ENCODE assay signal across 18 cellular contexts in the genomic region with DNA sequence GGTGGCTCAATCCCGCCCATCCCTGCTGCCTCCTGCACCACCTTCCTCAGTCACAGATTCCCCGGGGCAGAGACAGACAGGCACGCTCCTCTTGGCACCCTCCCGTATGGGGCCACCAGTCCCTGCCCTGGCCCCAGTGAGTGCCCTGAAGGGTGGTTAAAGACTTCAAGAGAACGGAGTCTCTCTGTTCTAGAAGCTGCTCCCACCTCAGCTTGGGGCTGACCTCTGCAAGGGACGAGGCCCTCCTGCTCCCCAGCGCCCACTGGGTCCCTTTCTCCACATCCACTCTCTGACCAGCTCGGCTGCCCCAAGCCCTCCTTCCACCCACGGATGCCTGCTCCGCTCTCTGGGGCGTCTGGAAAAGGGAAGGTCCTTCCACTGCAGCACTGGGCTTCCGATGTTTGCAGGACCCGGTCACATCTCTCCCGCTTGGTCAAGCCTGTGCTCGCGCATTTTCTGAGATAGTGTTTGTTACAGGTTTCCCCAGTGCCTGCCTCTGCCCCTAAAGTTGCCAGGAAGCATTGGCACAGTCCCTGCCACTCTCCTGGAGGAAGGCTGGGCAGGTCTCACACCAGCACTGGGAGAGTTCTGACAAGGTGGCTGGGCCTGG.
"Had no signal": no experiment of that assay in that cellular context is flagged by ENCODE, and none has a peak within 500 bp of the region (broad histone marks: within the 10 kb centered on the region; RNA-seq: fewer than 3 reads in every experiment).

No MANE protein-coding gene starts in this region.

- H3K27me3 ChIP-seq: thyroid gland, uterus had no signal

- H3K9me3 ChIP-seq: esophagus muscularis mucosa, gastrocnemius medialis, mucosa of descending colon, suprapubic skin, thyroid gland, uterus had no signal

- H3K4me1 ChIP-seq: esophagus muscularis mucosa, gastrocnemius medialis, uterus had no signal

- DNase-seq: effector memory CD4-positive, alpha-beta T cell; gastrocnemius medialis; islet precursor cell; mammary epithelial cell; mucosa of descending colon; naive thymus-derived CD8-positive, alpha-beta T cell; right cardiac atrium; stimulated activated CD4-positive, alpha-beta T cell treated with anti-CD3 and anti-CD28 coated beads, Interleukin-15, amount 100 ng/mL, for 24 hours; stimulated activated CD4-positive, alpha-beta T cell treated with anti-CD3 and anti-CD28 coated beads, Interleukin-1b, Interleukin-23, amount 100 ng/mL, for 48 hours; stimulated activated CD4-positive, alpha-beta T cell treated with anti-CD3 and anti-CD28 coated beads, Interleukin-4, amount 100 ng/mL, for 24 hours; stimulated activated naive CD4-positive, alpha-beta T cell; thyroid gland; uterus had no signal

- H3K4me3 Mint-ChIP-seq: naive thymus-derived CD8-positive, alpha-beta T cell; type B pancreatic cell had no signal

- H3K4me3 ChIP-seq: esophagus muscularis mucosa, gastrocnemius medialis, mucosa of descending colon, suprapubic skin, thyroid gland, uterus had no signal

- ATAC-seq: gastrocnemius medialis; left lobe of liver; mucosa of descending colon; naive thymus-derived CD8-positive, alpha-beta T cell; right cardiac atrium had no signal

- H3K9me3 Mint-ChIP-seq: type B pancreatic cell had no signal

- H3K36me3 ChIP-seq: esophagus muscularis mucosa, gastrocnemius medialis, suprapubic skin, thyroid gland, uterus had no signal

- H3K27ac Mint-ChIP-seq: naive thymus-derived CD8-positive, alpha-beta T cell; type B pancreatic cell had no signal

- H3K36me3 Mint-ChIP-seq: naive thymus-derived CD8-positive, alpha-beta T cell; type B pancreatic cell had no signal

- H3K27ac ChIP-seq: epithelial cell of prostate, esophagus muscularis mucosa, gastrocnemius medialis, suprapubic skin, thyroid gland, uterus had no signal
